In genomic region chr14:104765517-104765916, GRCh38 we compare ENCODE assay signal across 18 cellular contexts. TPM values are rescaled to one million over a fixed set of nuclear protein-coding genes. Genes with fewer than 3 reads are reported as not detected.
DNase-seq lines count a peak whose midpoint lies in the region; ATAC-seq and TF ChIP-seq lines count a peak whose summit lies in the region.
"Had no signal": no experiment of that assay in that cellular context is flagged by ENCODE, and none has a peak within 500 bp of the region (broad histone marks: within the 10 kb centered on the region; RNA-seq: fewer than 3 reads in every experiment).

No MANE protein-coding gene starts in this region.

- H3K4me3 ChIP-seq in Caco-2 (ENCODE audit: low read depth, low read length) (peak overlapping the region; percentile 28; the same call in 1 of the 2 replicates), hepatocyte (no peak overlapping the region), right atrium auricular region (no peak overlapping the region)
- H3K4me3 ChIP-seq: A549, K562 had no signal

- no peaks in the 10 kb centered on the region for H4K20me1 ChIP-seq in hepatocyte (ENCODE audit: insufficient read depth, poor library complexity, severe bottlenecking)

- no peak for ATAC-seq in GM19324 (IDR thresholded peaks at IDR 0.05; ENCODE audit: low FRiP score, unreplicated experiment)
- ATAC-seq: A549, K562 had no signal

- H3K36me3 ChIP-seq in Caco-2 (ENCODE audit: control insufficient read depth, insufficient read depth, low read length) (no peaks in the 10 kb centered on the region), hepatocyte (replicated peaks; ENCODE audit: insufficient read depth, low read depth) (no peaks in the 10 kb centered on the region), right atrium auricular region (peaks cover 7% of the 10 kb centered on the region)

- H3K9me3 ChIP-seq in Caco-2 (no peaks in the 10 kb centered on the region), hepatocyte (ENCODE audit: low read depth) (no peaks in the 10 kb centered on the region), right atrium auricular region (no peaks in the 10 kb centered on the region)
- H3K9me3 ChIP-seq: A549 had no signal

- peak overlapping the region; percentile 16 for H3K4me2 ChIP-seq in hepatocyte
- H3K4me2 ChIP-seq: A549 had no signal

- H3K36me3 Mint-ChIP-seq in Caco-2 (ENCODE audit: insufficient read depth, unreplicated experiment) (peaks cover 43% of the 10 kb centered on the region), progenitor cell of endocrine pancreas (ENCODE audit: insufficient read depth) (peaks cover 29% of the 10 kb centered on the region)

- H3K9me2 ChIP-seq in hepatocyte (replicated peaks; ENCODE audit: insufficient read depth) = no peaks in the 10 kb centered on the region

- peaks cover 29% of the 10 kb centered on the region for H3K79me2 ChIP-seq in hepatocyte

- no peaks in the 10 kb centered on the region for H3K27me3 ChIP-seq in Caco-2 (replicated peaks; ENCODE audit: control insufficient read depth, insufficient read depth, low read length)
- H3K27me3 ChIP-seq in hepatocyte = no peaks in the 10 kb centered on the region
- H3K27me3 ChIP-seq in right atrium auricular region = no peaks in the 10 kb centered on the region

- CTCF ChIA-PET in Caco-2 (lab: Charles Lee) = no interaction called here

- H3K27me3 Mint-ChIP-seq in Caco-2 (ENCODE audit: insufficient read depth, unreplicated experiment) (no peaks in the 10 kb centered on the region), progenitor cell of endocrine pancreas (no peaks in the 10 kb centered on the region)
- H3K27me3 Mint-ChIP-seq: CD4-positive, alpha-beta T cell had no signal

- POLR2A ChIA-PET in Caco-2 (lab: Charles Lee) = interaction anchor here (2.4 kb wide), 1 partner anchor 13 kb away, joined by 14 read pairs; the partner anchor contains the start of gene SIVA1

- no peak for DNase-seq in Caco-2
- peak; percentile 12 for DNase-seq in MV-4-11 (lab: John Stamatoyannopoulos, UW)
- no peak for DNase-seq in hepatocyte (ENCODE audit: low spot score)
- DNase-seq in progenitor cell of endocrine pancreas (ENCODE audit: low spot score, unreplicated experiment) = no peak
- DNase-seq in NCI-H2196 (lab: John Stamatoyannopoulos, UW; ENCODE audit: unreplicated experiment) = no peak
- DNase-seq in right atrium auricular region (ENCODE audit: low spot score) = no peak
- DNase-seq: AML-193; CD4-positive, alpha-beta T cell; DMS153; DMS79; GDM1; HCEC 1CT; IMR-90 had no signal

- H3K27ac Mint-ChIP-seq in Caco-2 (ENCODE audit: unreplicated experiment) = no peak overlapping the region
- H3K27ac Mint-ChIP-seq in progenitor cell of endocrine pancreas = no peak overlapping the region
- H3K27ac Mint-ChIP-seq: CD4-positive, alpha-beta T cell had no signal

- peaks cover 13% of the 10 kb centered on the region for H3K4me1 Mint-ChIP-seq in Caco-2 (ENCODE audit: low read depth, unreplicated experiment)
- peaks cover 21% of the 10 kb centered on the region for H3K4me1 Mint-ChIP-seq in progenitor cell of endocrine pancreas (ENCODE audit: low read depth)

- no peak overlapping the region for H2AFZ ChIP-seq in hepatocyte

- no TSS peak for BruUV-seq in Caco-2 (replicated peaks; lab: Mats Ljungman, UMichigan)

- no peak for TF ChIP-seq CTCF in Caco-2 (IDR thresholded peaks at IDR 0.05; ENCODE audit: insufficient read depth in 1 of 2, low read depth in 1 of 2, low read length in 1 of 2, severe bottlenecking in 1 of 2, unreplicated experiment in 1 of 2)
- TF ChIP-seq CTCF in hepatocyte (IDR thresholded peaks at IDR 0.05; ENCODE audit: poor library complexity) = no peak
- no peak for TF ChIP-seq CTCF in progenitor cell of endocrine pancreas (IDR thresholded peaks at IDR 0.05; ENCODE audit: unreplicated experiment)
- no peak for TF ChIP-seq CTCF in right atrium auricular region (IDR thresholded peaks at IDR 0.05)

- H3K27ac ChIP-seq in hepatocyte (no peak overlapping the region), right atrium auricular region (no peak overlapping the region)
- H3K27ac ChIP-seq: 22Rv1, A549, C4-2B had no signal

- peak overlapping the region; percentile 74 for H3K4me3 Mint-ChIP-seq in Caco-2 (ENCODE audit: unreplicated experiment)
- H3K4me3 Mint-ChIP-seq in progenitor cell of endocrine pancreas (ENCODE audit: low read depth) = peak overlapping the region; percentile 61
- H3K4me3 Mint-ChIP-seq: CD4-positive, alpha-beta T cell had no signal

- intact Hi-C loops in Caco-2 (cut with micrococcal nuclease; ENCODE audit: unreplicated experiment) = no loop called here

- H3K4me1 ChIP-seq in Caco-2 (peaks cover 18% of the 10 kb centered on the region), hepatocyte (ENCODE audit: insufficient read depth) (peaks cover 4% of the 10 kb centered on the region), right atrium auricular region (peaks cover 0 to 11% of the 10 kb centered on the region in 2 donors)

- 96% methylated on average over 3 of the region's 3 CpGs for WGBS in hepatocyte (ENCODE audit: low lambda C conversion rate, missing lambda C conversion rate)

- no peaks in the 10 kb centered on the region for H3K9me3 Mint-ChIP-seq in Caco-2 (ENCODE audit: unreplicated experiment)
- peaks cover 18% of the 10 kb centered on the region for H3K9me3 Mint-ChIP-seq in progenitor cell of endocrine pancreas (ENCODE audit: low read depth)
- H3K9me3 Mint-ChIP-seq: CD4-positive, alpha-beta T cell had no signal

RNA-seq across cellular contexts. Expression of gene SIVA1, which starts 12.6 kb away (rescaled TPM):
- total RNA-seq in Caco-2 (2022) = 99.3 and 105 TPM in 2 replicates
- 163 and 218 TPM in 2 replicates for total RNA-seq in hepatocyte
- 140 and 149 TPM in 2 replicates for polyA plus RNA-seq in hepatocyte
- total RNA-seq in progenitor cell of endocrine pancreas = 98.6 and 116 TPM in 2 replicates
- total RNA-seq in right atrium auricular region = 100 to 1,000 TPM; 137 to 238 TPM

RNA-seq across cellular contexts. Expression of gene AKT1, which starts 30.0 kb away (rescaled TPM):
- total RNA-seq in Caco-2 (2022) (110 and 111 TPM in 2 replicates), hepatocyte (120 and 124 TPM in 2 replicates), progenitor cell of endocrine pancreas (147 and 151 TPM in 2 replicates), right atrium auricular region (10 to 100 TPM; 77.7 to 93.8 TPM)
- 155 and 159 TPM in 2 replicates for polyA plus RNA-seq in hepatocyte

RNA-seq across cellular contexts. Expression of gene ZBTB42, which starts 35.4 kb away (rescaled TPM):
- 9.1 and 9.7 TPM in 2 replicates for total RNA-seq in Caco-2 (2022)
- 8.6 and 13.0 TPM in 2 replicates for total RNA-seq in hepatocyte
- polyA plus RNA-seq in hepatocyte = 3.6 TPM in 2 replicates
- 12.3 and 12.6 TPM in 2 replicates for total RNA-seq in progenitor cell of endocrine pancreas
- total RNA-seq in right atrium auricular region = 1 to 10 TPM; 8.5 to 9.0 TPM

RNA-seq across cellular contexts. Expression of gene ADSS1, which starts 41.5 kb away (rescaled TPM):
- total RNA-seq in Caco-2 (2022) (1.6 and 3.2 TPM in 2 replicates), hepatocyte (3.1 and 3.8 TPM in 2 replicates), progenitor cell of endocrine pancreas (8.9 and 9.7 TPM in 2 replicates), right atrium auricular region (100 to 1,000 TPM; 113 to 158 TPM)
- 5.1 and 7.6 TPM in 2 replicates for polyA plus RNA-seq in hepatocyte
